Comparison of ENCODE assay signal across 18 cellular contexts in genomic region chr11:129608711-129609110, GRCh38.
DNase-seq lines count a peak whose midpoint lies in the region; ATAC-seq and TF ChIP-seq lines count a peak whose summit lies in the region.
"Had no signal": no experiment of that assay in that cellular context is flagged by ENCODE, and none has a peak within 500 bp of the region (broad histone marks: within the 10 kb centered on the region; RNA-seq: fewer than 3 reads in every experiment).

No MANE protein-coding gene starts in this region.

- H3K4me1 ChIP-seq in mammary epithelial cell (ENCODE audit: insufficient read depth, low read length) (peaks cover 21% of the 10 kb centered on the region), trophoblast cell (ENCODE audit: control insufficient read depth in 1 of 2, insufficient read depth in 2 of 2, low read length in 2 of 2) (peaks cover 2 to 6% of the 10 kb centered on the region in 2 experiments)
- H3K4me1 ChIP-seq: A549, BE2C had no signal

- intact Hi-C loops in mammary epithelial cell (cut with micrococcal nuclease) (no loop called here), posterior cingulate gyrus (cut with DNase I) (no loop called here)

- H3K4me3 ChIP-seq in MG63 (no peak overlapping the region), mammary epithelial cell (replicated peaks in 1 of 3; ENCODE audit: insufficient read depth in 1 of 3, low read depth in 2 of 3, low read length in 3 of 3) (no peak overlapping the region), trophoblast cell (ENCODE audit: low read depth, low read length) (no peak overlapping the region)
- H3K4me3 ChIP-seq: A549 had no signal

- H3K9ac ChIP-seq in mammary epithelial cell (ENCODE audit: insufficient read depth, low read length) (no peak overlapping the region), trophoblast cell (ENCODE audit: low read length) (no peak overlapping the region)

- H3K36me3 ChIP-seq in MG63 (no peaks in the 10 kb centered on the region), mammary epithelial cell (ENCODE audit: insufficient read depth, low read length) (no peaks in the 10 kb centered on the region), trophoblast cell (ENCODE audit: control insufficient read depth in 1 of 2, insufficient read depth in 2 of 2, low read length in 2 of 2) (no peaks in the 10 kb centered on the region)
- H3K36me3 ChIP-seq: BE2C had no signal

- H3K14ac ChIP-seq in trophoblast cell (ENCODE audit: low read length): no peak overlapping the region

- 44% methylated on average over 4 of the region's 6 CpGs for WGBS in mammary epithelial cell (ENCODE audit: low coverage, missing lambda C conversion rate)
- WGBS in trophoblast cell (ENCODE audit: extremely low coverage, insufficient coverage, insufficient read length): no CpG with 5 or more reads among the region's 6 CpGs

- H3K27me3 ChIP-seq in MG63 (no peaks in the 10 kb centered on the region), mammary epithelial cell (ENCODE audit: insufficient read depth, low read length) (no peaks in the 10 kb centered on the region), trophoblast cell (ENCODE audit: insufficient read depth, low read length) (no peaks in the 10 kb centered on the region)
- H3K27me3 ChIP-seq: BE2C had no signal

- H3K79me1 ChIP-seq in trophoblast cell (ENCODE audit: low read length): no peaks in the 10 kb centered on the region

- no peak overlapping the region for H3K4ac ChIP-seq in trophoblast cell (ENCODE audit: low read depth, low read length)

- POLR2A ChIA-PET in HEK293T (lab: Yijun Ruan, JAX): interaction anchor here (1.0 kb wide), 1 partner anchor 232 kb away, joined by 3 read pairs; the partner anchor contains the start of gene BARX2

- BruUV-seq in mammary epithelial cell (replicated peaks; lab: Mats Ljungman, UMichigan): no TSS peak

- CTCF ChIA-PET in mammary epithelial cell (lab: Charles Lee; ENCODE audit: low non-redundant PET) (no interaction called here), HEK293T (lab: Yijun Ruan, JAX) (no interaction called here)

- H3K4me2 ChIP-seq in mammary epithelial cell (ENCODE audit: insufficient read depth, low read depth, low read length) (no peak overlapping the region), trophoblast cell (ENCODE audit: low read length) (no peak overlapping the region)
- H3K4me2 ChIP-seq: A549 had no signal

- peak; percentile 46 for DNase-seq in MG63
- DNase-seq in mammary epithelial cell: peak; percentile 87
- peak; percentile 11 to 38 for DNase-seq in trophoblast cell
- no peak for DNase-seq in HEK293T (ENCODE audit: extremely low spot score)
- DNase-seq in activated T-cell treated with anti-CD3 and anti-CD28 coated beads for 4 hours: no peak
- DNase-seq in posterior cingulate gyrus: no peak
- DNase-seq in NCI-H748 treated with DMSO at 0.1 percent for 48 hours (lab: John Stamatoyannopoulos, UW): no peak
- DNase-seq: BE2C; CD8-positive, alpha-beta T cell; COR-L47; DMS153; DMS79 treated with DMSO at 0.1 percent for 48 hours; GDM1; GOT3; H9 had no signal

- dilution Hi-C loops in mammary epithelial cell (cut with HindIII; ENCODE audit: low sequenced_read_pairs): no loop called here

- H2BK12ac ChIP-seq in trophoblast cell (ENCODE audit: low read length): no peak overlapping the region

- H2AK5ac ChIP-seq in trophoblast cell (ENCODE audit: low read length): no peak overlapping the region

- no peak overlapping the region for H4K12ac ChIP-seq in trophoblast cell (ENCODE audit: low read depth, low read length)

- in situ Hi-C loops in mammary epithelial cell (cut with MboI; ENCODE audit: low sequenced_read_pairs in 2 of 2): no loop called here

- peak overlapping the region; percentile 55 for H2AFZ ChIP-seq in mammary epithelial cell (ENCODE audit: low read depth, low read length)
- no peak overlapping the region for H2AFZ ChIP-seq in trophoblast cell (ENCODE audit: insufficient read depth, low read length, poor library complexity)

- no peaks in the 10 kb centered on the region for H4K20me1 ChIP-seq in mammary epithelial cell (ENCODE audit: insufficient read depth, low read length)

- H3K9me3 ChIP-seq in MG63 (no peaks in the 10 kb centered on the region), mammary epithelial cell (replicated peaks; ENCODE audit: insufficient read depth, low read length) (no peaks in the 10 kb centered on the region), trophoblast cell (ENCODE audit: insufficient read depth, low read depth, low read length) (no peaks in the 10 kb centered on the region)
- H3K9me3 ChIP-seq: A549, BE2C had no signal

- H3K27ac ChIP-seq in mammary epithelial cell (ENCODE audit: insufficient read depth, low read depth, low read length): no peak overlapping the region
- H3K27ac ChIP-seq in trophoblast cell (ENCODE audit: low read depth, low read length): no peak overlapping the region
- H3K27ac ChIP-seq: A549, C4-2B had no signal

- H2BK120ac ChIP-seq in trophoblast cell (ENCODE audit: insufficient read depth, low read length, poor library complexity): no peak overlapping the region

- H3K18ac ChIP-seq in trophoblast cell (ENCODE audit: low read length): no peak overlapping the region

- H2BK5ac ChIP-seq in trophoblast cell (ENCODE audit: low read depth, low read length, poor library complexity): no peak overlapping the region

- no peak overlapping the region for H4K91ac ChIP-seq in trophoblast cell (ENCODE audit: low read depth, low read length)

- H3K79me2 ChIP-seq in mammary epithelial cell (ENCODE audit: insufficient read depth, low read length) (no peaks in the 10 kb centered on the region), trophoblast cell (ENCODE audit: control insufficient read depth, insufficient read depth, low read length, poor library complexity) (no peaks in the 10 kb centered on the region)

- ATAC-seq in esophagus mucosa: peak; percentile 89
- ATAC-seq: A549; CD8-positive, alpha-beta T cell had no signal

- H3K23ac ChIP-seq in trophoblast cell (ENCODE audit: low read length): no peak overlapping the region

- H4K8ac ChIP-seq in trophoblast cell (ENCODE audit: low read depth, low read length): no peak overlapping the region

- no peak for TF ChIP-seq CTCF in mammary epithelial cell (conservative IDR thresholded peaks at IDR 0.05 in 1 of 2, IDR thresholded peaks at IDR 0.05 in 1 of 2; ENCODE audit: extremely low read depth in 1 of 2, insufficient read depth in 1 of 2, low read depth in 1 of 2, low read length in 2 of 2)

TF ChIP-seq in HEK293T, 16 proteins besides CTCF, POLR2A, EP300 and RAD21:
- no peak for TF ChIP-seq TARDBP (IDR thresholded peaks at IDR 0.05)
- TF ChIP-seq FOXA1 (IDR thresholded peaks at IDR 0.05): no peak
- TF ChIP-seq HDGF (IDR thresholded peaks at IDR 0.05; ENCODE audit: borderline replicate concordance): no peak
- TF ChIP-seq BHLHE40 (IDR thresholded peaks at IDR 0.05; ENCODE audit: borderline replicate concordance): no peak
- TF ChIP-seq FOXM1 (IDR thresholded peaks at IDR 0.05; ENCODE audit: borderline replicate concordance): no peak
- TF ChIP-seq SUZ12 (IDR thresholded peaks at IDR 0.05): no peak
- TF ChIP-seq NFRKB (IDR thresholded peaks at IDR 0.05): no peak
- TF ChIP-seq SP1 (IDR thresholded peaks at IDR 0.05): no peak

Comparison
In these comparisons a context has a peak if more than half of its experiments do, and no peak if none do; other contexts are left out.
1. DNase-seq: peak in MG63 (single experiment), mammary epithelial cell (single experiment) and trophoblast cell (2 of 2); none in HEK293T (single experiment), activated T-cell treated with anti-CD3 and anti-CD28 coated beads for 4 hours (single experiment), posterior cingulate gyrus (0 of 10) and NCI-H748 treated with DMSO at 0.1 percent for 48 hours (single experiment).